In the genomic region with DNA sequence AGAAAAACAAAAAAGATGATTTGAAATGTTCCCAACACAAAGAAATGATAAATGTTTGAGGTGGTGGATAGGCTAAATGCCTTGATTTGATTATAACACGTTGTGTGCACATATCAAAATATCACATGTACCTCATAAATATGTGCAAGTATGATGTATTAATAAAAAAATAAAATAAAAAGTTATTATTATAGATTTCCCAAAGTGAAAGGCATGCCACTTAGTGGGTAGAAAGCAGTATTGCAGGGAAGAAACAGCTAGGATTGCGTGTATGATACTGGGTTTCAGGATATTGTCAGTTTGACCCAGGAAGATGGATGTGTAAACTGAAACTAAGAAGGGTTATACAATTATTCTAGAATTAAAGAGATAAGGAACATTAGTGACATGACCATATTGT, we compare ENCODE assay signal across 10 cellular contexts. TPM values are rescaled to one million over a fixed set of nuclear protein-coding genes. Genes with fewer than 3 reads are reported as not detected.
DNase-seq lines count a peak whose midpoint lies in the region; ATAC-seq and TF ChIP-seq lines count a peak whose summit lies in the region.
"Had no signal": no experiment of that assay in that cellular context is flagged by ENCODE, and none has a peak within 500 bp of the region (broad histone marks: within the 10 kb centered on the region; RNA-seq: fewer than 3 reads in every experiment).

No MANE protein-coding gene starts in this region.

- H3K9me3 ChIP-seq in AG04450 (ENCODE audit: control insufficient read depth, insufficient read depth, low read length) = no peaks in the 10 kb centered on the region; the same call in 1 of the 2 replicates

- peak; percentile 65 for TF ChIP-seq CTCF in AG04450 (IDR thresholded peaks at IDR 0.05; ENCODE audit: low read depth, low read length)
- peak; percentile 21 for TF ChIP-seq CTCF in GM12864 (IDR thresholded peaks at IDR 0.05; ENCODE audit: low read depth, low read length, missing control alignments)
- peak; percentile 68 for TF ChIP-seq CTCF in foreskin keratinocyte (conservative IDR thresholded peaks at IDR 0.05)

- peaks cover 14% of the 10 kb centered on the region for H3K4me1 ChIP-seq in foreskin keratinocyte

- POLR2A ChIA-PET in AG04450 (lab: Yijun Ruan, JAX) = interaction anchor here (0.6 kb wide), 1 partner anchor 1800 kb away, joined by 3 read pairs; no protein-coding TSS in a partner anchor

- H3K4me3 ChIP-seq in AG04450 (ENCODE audit: low read depth, low read length) (no peak overlapping the region), GM12864 (ENCODE audit: low read depth, low read length) (no peak overlapping the region)

- CTCF ChIA-PET in AG04450 (lab: Charles Lee) = interaction anchor here (0.6 to 4.3 kb wide), 7 partner anchors 11 to 265 kb away, joined by 3 to 16 read pairs (median 3); no protein-coding TSS in a partner anchor

- H3K27me3 ChIP-seq in AG04450 (ENCODE audit: control insufficient read depth, insufficient read depth, low read length) (peaks cover 14% of the 10 kb centered on the region), foreskin keratinocyte (peaks cover 38% of the 10 kb centered on the region)

- ATAC-seq in foreskin keratinocyte (peak; percentile 19), HG02981 (IDR thresholded peaks at IDR 0.05; ENCODE audit: unreplicated experiment) (no peak), GM19023 (IDR thresholded peaks at IDR 0.05; ENCODE audit: unreplicated experiment) (no peak)

- H3K27ac ChIP-seq in AG04450 (ENCODE audit: low read depth, low read length) (no peak overlapping the region), foreskin keratinocyte (no peak overlapping the region)

- DNase-seq in AG04450 (ENCODE audit: low read depth, low spot score) = no peak
- DNase-seq in GM12864 (ENCODE audit: low read depth) = no peak
- DNase-seq in SW480 (ENCODE audit: low spot score) = peak; percentile 29
- DNase-seq in foreskin keratinocyte = no peak
- DNase-seq in hippocampal formation (lab: John Stamatoyannopoulos, UW) = no peak
- no peak for DNase-seq in NCI-H1105 (lab: John Stamatoyannopoulos, UW)
- DNase-seq: activated CD4-positive, CD25-positive, alpha-beta regulatory T cell treated with anti-CD3 and anti-CD28 coated beads, Interleukin-2, amount 50 U/mL, for 72 hours; NCI-H1417 treated with DMSO at 0.1 percent for 48 hours had no signal

RNA-seq across cellular contexts. Expression of a gene that starts 3.6 kb away (rescaled TPM):
- polyA plus RNA-seq in AG04450 (2011; rRNA removed) = 5.1 and 7.5 TPM in 2 replicates
- 4.9 and 5.6 TPM in 2 replicates for polyA minus RNA-seq in AG04450 (2011; rRNA and poly(A)+ RNA removed)
- total RNA-seq in foreskin keratinocyte = 10.4 and 11.8 TPM in 2 replicates
- polyA plus RNA-seq in foreskin keratinocyte = 3.9 and 4.8 TPM in 2 replicates

RNA-seq across cellular contexts. Expression of a gene that starts 28.5 kb away (rescaled TPM):
- polyA plus RNA-seq in AG04450 (2011; rRNA removed) (not detected in 2 replicates), foreskin keratinocyte (not detected in 2 replicates)
- polyA minus RNA-seq in AG04450 (2011; rRNA and poly(A)+ RNA removed) = not detected in 2 replicates
- total RNA-seq in foreskin keratinocyte = not detected in 2 replicates
